In genomic region chr17:48576479-48577309, GRCh38 we compare ENCODE assay signal across 8 cellular contexts. TPM values are rescaled to one million over a fixed set of nuclear protein-coding genes. Genes with fewer than 3 reads are reported as not detected.
A peak's percentile ranks its signal among the peaks of the same experiment; 100 is the strongest.
DNase-seq lines count a peak whose midpoint lies in the region; ATAC-seq and TF ChIP-seq lines count a peak whose summit lies in the region.

No MANE protein-coding gene starts in this region.

- peak overlapping the region; percentile 69 to 91 (median 86) for H3K4me3 Mint-ChIP-seq in naive B cell

- H3K27ac ChIP-seq in AG04450 (ENCODE audit: low read depth, low read length): peak overlapping the region; percentile 91

- TF ChIP-seq RAD21 in Ishikawa (IDR thresholded peaks at IDR 0.05; ENCODE audit: low read depth): no peak

- peak overlapping the region in 4 of 6 donors; percentile 42 to 89 (median 50) for H3K27ac Mint-ChIP-seq in naive B cell

- CTCF ChIA-PET in AG04450 (lab: Charles Lee): interaction anchor here (0.7 kb wide), 1 partner anchor 231 kb away, joined by 4 read pairs; no protein-coding TSS in a partner anchor

- no peaks in the 10 kb centered on the region for H3K27me3 ChIP-seq in AG04450 (ENCODE audit: control insufficient read depth, insufficient read depth, low read length)

- H3K9me3 Mint-ChIP-seq in naive B cell: peaks cover 0 to 5% (median 0%) of the 10 kb centered on the region in 7 donors

- H3K36me3 Mint-ChIP-seq in naive B cell: peaks cover 0 to 8% of the 10 kb centered on the region in 2 donors

- peak overlapping the region; percentile 90 for H3K4me3 ChIP-seq in AG04450 (ENCODE audit: low read depth, low read length)

- ATAC-seq in naive B cell (ENCODE audit: low read depth in 2 of 2) (no peak), HG02970 (IDR thresholded peaks at IDR 0.05; ENCODE audit: low FRiP score, unreplicated experiment) (no peak), HG03159 (IDR thresholded peaks at IDR 0.05; ENCODE audit: unreplicated experiment) (no peak)

- 0 out of 2 replicates have a peak, but pooled peaks have one; percentile 68 for TF ChIP-seq EP300 in Ishikawa (IDR thresholded peaks at IDR 0.05; ENCODE audit: borderline replicate concordance)

- POLR2A ChIA-PET in AG04450 (lab: Yijun Ruan, JAX): interaction anchor here (0.8 to 3.1 kb wide), 7 partner anchors 9 to 37 kb away, joined by 3 to 11 read pairs (median 3); no protein-coding TSS in a partner anchor

- no peaks in the 10 kb centered on the region for H3K9me3 ChIP-seq in AG04450 (ENCODE audit: control insufficient read depth, insufficient read depth, low read length)

- H3K27me3 Mint-ChIP-seq in naive B cell: peaks cover 53 to 86% (median 77%) of the 10 kb centered on the region in 3 donors

- in situ Hi-C loops in T47D (cut with HindIII; ENCODE audit: low pct_unique_long_range_greater_than_20kb, low sequenced_read_pairs): no loop called here

- peaks cover 35 to 52% (median 48%) of the 10 kb centered on the region in 3 donors for H3K4me1 Mint-ChIP-seq in naive B cell

- DNase-seq in AG04450 (ENCODE audit: low read depth, low spot score) (no peak), T47D (ENCODE audit: low read depth in 1 of 2, low spot score in 1 of 2) (peak; percentile 72 to 94), naive B cell (no peak), NCI-H1417 treated with DMSO at 0.1 percent for 48 hours (lab: John Stamatoyannopoulos, UW) (no peak), NCI-H128 (lab: John Stamatoyannopoulos, UW; ENCODE audit: unreplicated experiment) (no peak)

- TF ChIP-seq CTCF in AG04450 (IDR thresholded peaks at IDR 0.05; ENCODE audit: low read depth, low read length): no peak

TF ChIP-seq in Ishikawa, 13 proteins besides CTCF, POLR2A, EP300 and RAD21:
- TF ChIP-seq TAF1 (IDR thresholded peaks at IDR 0.05; ENCODE audit: low read depth) (no peak), FOXM1 (IDR thresholded peaks at IDR 0.05; ENCODE audit: borderline replicate concordance, low read depth) (0 out of 2 replicates have a peak, but pooled peaks have one; percentile 30), CREB1 (IDR thresholded peaks at IDR 0.05; ENCODE audit: low read depth) (no peak), USF1 (IDR thresholded peaks at IDR 0.05) (no peak), YY1 (IDR thresholded peaks at IDR 0.05; ENCODE audit: low read depth) (no peak), NFIC (IDR thresholded peaks at IDR 0.05) (0 out of 2 replicates have a peak, but pooled peaks have one; percentile 15), CEBPB (IDR thresholded peaks at IDR 0.05) (peak; percentile 35; the same call in 1 of the 2 replicates), TCF12 (IDR thresholded peaks at IDR 0.05; ENCODE audit: low read depth) (peak; percentile 73), REST (IDR thresholded peaks at IDR 0.05; ENCODE audit: low read depth) (no peak), MAX (IDR thresholded peaks at IDR 0.05) (no peak), EGR1 (IDR thresholded peaks at IDR 0.05) (peak; percentile 87), TEAD4 (IDR thresholded peaks at IDR 0.05) (peak; percentile 40; the same call in 1 of the 2 replicates), ZBTB7A (IDR thresholded peaks at IDR 0.05; ENCODE audit: low read depth) (no peak)
TF ChIP-seq in Ishikawa: peak in this region for 6.

RNA-seq across cellular contexts. Expression of gene HOXB4, which starts 1.5 kb away (rescaled TPM):
- 5.8 and 6.1 TPM in 2 replicates for polyA plus RNA-seq in AG04450 (2011; rRNA removed)
- 8.2 and 9.9 TPM in 2 replicates for polyA minus RNA-seq in AG04450 (2011; rRNA and poly(A)+ RNA removed)
- polyA plus RNA-seq in naive B cell (ENCODE audit: low read depth in 6 of 6): under 1 TPM in 2 of 6 donors, not detected in 4; 0.07 to 0.25 TPM

RNA-seq across cellular contexts. Expression of gene HOXB3, which starts 13.3 kb away (rescaled TPM):
- polyA plus RNA-seq in AG04450 (2011; rRNA removed) (28.3 and 33.0 TPM in 2 replicates), naive B cell (ENCODE audit: low read depth in 6 of 6) (under 1 TPM in 1 of 6 donors, not detected in 5; 0.05 TPM)
- polyA minus RNA-seq in AG04450 (2011; rRNA and poly(A)+ RNA removed): 12.3 and 12.5 TPM in 2 replicates

RNA-seq across cellular contexts. Expression of gene HOXB5, which starts 16.9 kb away (rescaled TPM):
- polyA plus RNA-seq in AG04450 (2011; rRNA removed) (9.4 and 9.8 TPM in 2 replicates), naive B cell (ENCODE audit: low read depth in 6 of 6) (not detected)
- 4.2 and 4.4 TPM in 2 replicates for polyA minus RNA-seq in AG04450 (2011; rRNA and poly(A)+ RNA removed)

RNA-seq across cellular contexts. Expression of gene HOXB6, which starts 28.1 kb away (rescaled TPM):
- polyA plus RNA-seq in AG04450 (2011; rRNA removed) (15.4 and 20.4 TPM in 2 replicates), naive B cell (ENCODE audit: low read depth in 6 of 6) (not detected)
- 9.1 and 12.0 TPM in 2 replicates for polyA minus RNA-seq in AG04450 (2011; rRNA and poly(A)+ RNA removed)

RNA-seq across cellular contexts. Expression of gene HOXB2, which starts 31.8 kb away (rescaled TPM):
- polyA plus RNA-seq in AG04450 (2011; rRNA removed): 16.3 and 17.9 TPM in 2 replicates
- polyA minus RNA-seq in AG04450 (2011; rRNA and poly(A)+ RNA removed): 7.4 and 10.2 TPM in 2 replicates
- 1 to 10 TPM; 2.3 to 9.3 (median 5.5) TPM for polyA plus RNA-seq in naive B cell (ENCODE audit: low read depth in 6 of 6)

Comparison
In these comparisons a context has a peak if more than half of its experiments do, and no peak if none do; other contexts are left out.
1. DNase-seq: peak in T47D (2 of 2); none in AG04450 (single experiment), naive B cell (single experiment), NCI-H1417 treated with DMSO at 0.1 percent for 48 hours (single experiment) and NCI-H128 (single experiment).
2. RNA of gene HOXB3, which starts 13.3 kb away (polyA plus RNA-seq): 28.3 to 33.0 TPM in AG04450; 0.05 TPM in naive B cell; every median in the first group is over 10 times any median in the second.
3. RNA of gene HOXB5, which starts 16.9 kb away (polyA plus RNA-seq): 9.4 to 9.8 TPM in AG04450; not detected in naive B cell; every median in the first group is over 10 times any median in the second.